Comparison of ENCODE assay signal across 8 cellular contexts in genomic region chr16:70523013-70523620, GRCh38. TPM values are rescaled to one million over a fixed set of nuclear protein-coding genes. Genes with fewer than 3 reads are reported as not detected.
DNase-seq lines count a peak whose midpoint lies in the region; ATAC-seq and TF ChIP-seq lines count a peak whose summit lies in the region.

Gene COG4 (minus strand): TSS chr16:70523554. CDS start chr16:70523543, 11 bp downstream.

- H3K4me1 ChIP-seq in suprapubic skin = peaks cover 47% of the 10 kb centered on the region

- no peak for TF ChIP-seq EP300 in suprapubic skin (IDR thresholded peaks at IDR 0.05)

- no peak for TF ChIP-seq POLR2A in suprapubic skin (IDR thresholded peaks at IDR 0.05)

- peak within 1 kb of the TSS; percentile 85 for H3K4me3 ChIP-seq in LNCaP clone FGC (ENCODE audit: low read depth, low read length)
- peak within 1 kb of the TSS; percentile 95 for H3K4me3 ChIP-seq in suprapubic skin

- peak; percentile 90 for DNase-seq in D341Med (ENCODE audit: low spot score)
- no peak for DNase-seq in LNCaP clone FGC (ENCODE audit: low read depth)
- DNase-seq in activated naive CD4-positive, alpha-beta T cell treated with anti-CD3 and anti-CD28 coated beads, Interleukin-2, amount 50 U/mL, for 16 hours = peak; percentile 93
- DNase-seq in germinal center (ENCODE audit: low spot score) = peak; percentile 90
- peak in 55 of 56 donors; percentile 19 to 92 (median 77) for DNase-seq in nucleus accumbens (lab: John Stamatoyannopoulos, UW)
- peak; percentile 93 to 95 for DNase-seq in suprapubic skin (ENCODE audit: low spot score in 2 of 2)

- H3K27ac ChIP-seq in suprapubic skin = peak within 1 kb of the TSS; percentile 95

- peak; percentile 56 for ATAC-seq in GM21576 (IDR thresholded peaks at IDR 0.05; ENCODE audit: unreplicated experiment)
- peak; percentile 84 for ATAC-seq in SK-N-SH treated with all-trans-retinoic acid at 6 μM for 48 hours

- no peaks in the 10 kb centered on the region for H3K9me3 ChIP-seq in suprapubic skin

- no peaks in the 10 kb centered on the region for H3K27me3 ChIP-seq in suprapubic skin

- WGBS in suprapubic skin = under 1% methylated on average over 34 of the region's 34 CpGs

- H3K36me3 ChIP-seq in suprapubic skin = peaks cover 22% of the 10 kb centered on the region

- TF ChIP-seq CTCF in LNCaP clone FGC (IDR thresholded peaks at IDR 0.05; ENCODE audit: control insufficient read depth, extremely low read depth, insufficient read depth) = no peak
- no peak for TF ChIP-seq CTCF in suprapubic skin (IDR thresholded peaks at IDR 0.05)

TF ChIP-seq in SK-N-SH treated with all-trans-retinoic acid at 6 μM for 48 hours, 23 proteins besides CTCF, POLR2A, EP300 and RAD21:
- TF ChIP-seq OSR1 (CRISPR knock-in tag; IDR thresholded peaks at IDR 0.05) (no peak), PPARA (CRISPR knock-in tag; IDR thresholded peaks at IDR 0.05; ENCODE audit: borderline replicate concordance) (no peak), POU6F1 (CRISPR knock-in tag; IDR thresholded peaks at IDR 0.05; ENCODE audit: borderline replicate concordance, low read depth) (no peak), ZNF565 (CRISPR knock-in tag; conservative IDR thresholded peaks at IDR 0.05; ENCODE audit: low read depth) (no peak), PATZ1 (CRISPR knock-in tag; IDR thresholded peaks at IDR 0.05; ENCODE audit: borderline replicate concordance) (no peak), RARB (CRISPR knock-in tag; IDR thresholded peaks at IDR 0.05) (no peak), CSRNP3 (CRISPR knock-in tag; IDR thresholded peaks at IDR 0.05) (no peak), ESRRG (CRISPR knock-in tag; IDR thresholded peaks at IDR 0.05) (no peak), TOX (CRISPR knock-in tag; IDR thresholded peaks at IDR 0.05; ENCODE audit: borderline replicate concordance) (no peak), ZNF8 (CRISPR knock-in tag; IDR thresholded peaks at IDR 0.05) (no peak), BACH2 (CRISPR knock-in tag; IDR thresholded peaks at IDR 0.05; ENCODE audit: borderline replicate concordance) (no peak), CSDC2 (CRISPR knock-in tag; IDR thresholded peaks at IDR 0.05) (no peak), ZFP3 (CRISPR knock-in tag; IDR thresholded peaks at IDR 0.05) (no peak), SNAI2 (CRISPR knock-in tag; IDR thresholded peaks at IDR 0.05) (no peak), ARNTL (CRISPR knock-in tag; IDR thresholded peaks at IDR 0.05; ENCODE audit: borderline replicate concordance, low read depth) (no peak)

RNA-seq across cellular contexts. Expression of gene COG4, which starts in this region (rescaled TPM):
- total RNA-seq in suprapubic skin = 10 to 100 TPM; 35.0 to 59.9 (median 48.2) TPM
